In the genomic region with DNA sequence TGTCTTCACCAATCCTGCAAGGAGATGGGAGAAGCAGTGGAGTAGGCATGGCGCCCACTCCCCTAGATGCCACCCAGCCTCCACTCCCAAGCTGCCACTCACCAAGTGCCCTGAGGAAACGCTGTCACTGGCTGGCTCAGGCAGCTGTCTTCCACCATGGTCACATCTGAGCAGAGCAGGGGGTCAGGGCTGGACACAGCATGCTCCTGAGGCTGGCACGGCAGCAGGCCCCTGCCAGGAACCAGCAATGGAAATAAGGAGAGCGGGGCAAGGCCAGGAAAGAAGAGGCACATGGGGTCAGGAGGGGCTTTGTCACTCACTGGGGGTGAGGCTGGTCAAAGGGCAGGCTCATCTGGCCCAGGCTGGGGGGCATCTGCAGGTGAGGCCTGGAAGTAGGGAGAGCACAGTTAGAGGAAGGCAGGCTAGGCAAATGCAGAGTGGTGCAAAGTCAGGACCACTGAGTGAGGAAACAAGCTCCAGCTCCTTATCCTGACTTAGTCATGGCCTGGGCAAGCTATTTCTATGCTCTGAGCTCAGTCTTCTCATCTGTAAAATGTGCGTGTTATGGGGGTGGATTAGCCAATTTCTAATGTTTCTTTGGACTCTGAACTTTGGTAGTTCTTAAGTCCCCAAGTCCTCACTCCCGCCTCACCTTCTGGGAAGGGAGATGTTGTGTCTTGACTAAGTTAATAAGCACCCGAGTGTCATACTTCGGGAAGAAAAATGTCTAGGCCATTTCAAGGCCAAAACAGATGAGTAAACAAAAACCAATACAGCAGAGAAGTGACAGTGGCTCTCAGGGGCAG, we compare ENCODE assay signal across 1 cellular context.
TF ChIP-seq lines count a peak whose summit lies in the region.

No MANE protein-coding gene starts in this region.

TF ChIP-seq in HEK293, 187 proteins besides CTCF, POLR2A, EP300 and RAD21 (continued from another document):
- TF ChIP-seq, protein P1, sequence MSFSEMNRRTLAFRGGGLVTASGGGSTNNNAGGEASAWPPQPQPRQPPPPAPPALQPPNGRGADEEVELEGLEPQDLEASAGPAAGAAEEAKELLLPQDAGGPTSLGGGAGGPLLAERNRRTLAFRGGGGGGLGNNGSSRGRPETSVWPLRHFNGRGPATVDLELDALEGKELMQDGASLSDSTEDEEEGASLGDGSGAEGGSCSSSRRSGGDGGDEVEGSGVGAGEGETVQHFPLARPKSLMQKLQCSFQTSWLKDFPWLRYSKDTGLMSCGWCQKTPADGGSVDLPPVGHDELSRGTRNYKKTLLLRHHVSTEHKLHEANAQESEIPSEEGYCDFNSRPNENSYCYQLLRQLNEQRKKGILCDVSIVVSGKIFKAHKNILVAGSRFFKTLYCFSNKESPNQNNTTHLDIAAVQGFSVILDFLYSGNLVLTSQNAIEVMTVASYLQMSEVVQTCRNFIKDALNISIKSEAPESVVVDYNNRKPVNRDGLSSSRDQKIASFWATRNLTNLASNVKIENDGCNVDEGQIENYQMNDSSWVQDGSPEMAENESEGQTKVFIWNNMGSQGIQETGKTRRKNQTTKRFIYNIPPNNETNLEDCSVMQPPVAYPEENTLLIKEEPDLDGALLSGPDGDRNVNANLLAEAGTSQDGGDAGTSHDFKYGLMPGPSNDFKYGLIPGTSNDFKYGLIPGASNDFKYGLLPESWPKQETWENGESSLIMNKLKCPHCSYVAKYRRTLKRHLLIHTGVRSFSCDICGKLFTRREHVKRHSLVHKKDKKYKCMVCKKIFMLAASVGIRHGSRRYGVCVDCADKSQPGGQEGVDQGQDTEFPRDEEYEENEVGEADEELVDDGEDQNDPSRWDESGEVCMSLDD (tag by site-specific recombination; IDR thresholded peaks at IDR 0.05) = no peak
